In genomic region chr5:41509399-41510175, GRCh38 we compare ENCODE assay signal across 10 cellular contexts. TPM values are rescaled to one million over a fixed set of nuclear protein-coding genes. Genes with fewer than 3 reads are reported as not detected.
A peak's percentile ranks its signal among the peaks of the same experiment; 100 is the strongest.
DNase-seq lines count a peak whose midpoint lies in the region; ATAC-seq and TF ChIP-seq lines count a peak whose summit lies in the region.
"Had no signal": no experiment of that assay in that cellular context is flagged by ENCODE, and none has a peak within 500 bp of the region (broad histone marks: within the 10 kb centered on the region; RNA-seq: fewer than 3 reads in every experiment).

No MANE protein-coding gene starts in this region.

- H3K9me2 ChIP-seq in PC-3 (replicated peaks; ENCODE audit: low read length), result no peaks in the 10 kb centered on the region
- no peaks in the 10 kb centered on the region for H3K9me2 ChIP-seq in Karpas-422 (replicated peaks; ENCODE audit: insufficient read depth, low read length)

- H3K27me3 ChIP-seq in PC-3 (ENCODE audit: low read length) (no peaks in the 10 kb centered on the region), lung (ENCODE audit: control insufficient read depth, insufficient read depth) (no peaks in the 10 kb centered on the region), suprapubic skin (peaks cover 29% of the 10 kb centered on the region), Karpas-422 (ENCODE audit: low read length) (no peaks in the 10 kb centered on the region)

- BruUV-seq in PC-3 (replicated peaks; lab: Mats Ljungman, UMichigan), result no TSS peak

- TF ChIP-seq EP300 in suprapubic skin (IDR thresholded peaks at IDR 0.05), result no peak

- peak overlapping the region; percentile 88 for H3K4me3 Mint-ChIP-seq in endothelial cell (ENCODE audit: unreplicated experiment)
- H3K4me3 Mint-ChIP-seq: activated CD4-positive, alpha-beta T cell treated with anti-CD3 and anti-CD28 coated beads, Interleukin-2, amount 10 ng/mL, durations not matched to agents 24 days and 14 days; activated naive CD8-positive, alpha-beta T cell treated with anti-CD3 and anti-CD28 coated beads, Interleukin-2, amount 10 ng/mL, durations not matched to agents 7 days and 5 days had no signal

- peak overlapping the region; percentile 93 for H2AFZ ChIP-seq in PC-3 (ENCODE audit: low read length)
- no peak overlapping the region for H2AFZ ChIP-seq in Karpas-422 (ENCODE audit: low read length)

- H3K36me3 ChIP-seq in PC-3 (ENCODE audit: low read depth, low read length), result no peaks in the 10 kb centered on the region
- H3K36me3 ChIP-seq in lung (ENCODE audit: control insufficient read depth in 2 of 2, insufficient read depth in 2 of 2, low read length in 2 of 2), result no peaks in the 10 kb centered on the region
- H3K36me3 ChIP-seq in suprapubic skin, result no peaks in the 10 kb centered on the region
- H3K36me3 ChIP-seq in Karpas-422 (ENCODE audit: insufficient read depth, low read length), result no peaks in the 10 kb centered on the region

- no peaks in the 10 kb centered on the region for H4K20me1 ChIP-seq in PC-3 (ENCODE audit: low read length)
- H4K20me1 ChIP-seq in Karpas-422 (ENCODE audit: insufficient read depth, low read depth, low read length), result no peaks in the 10 kb centered on the region

- DNase-seq in PC-3 (no peak), endothelial cell (ENCODE audit: low spot score) (no peak), lung (ENCODE audit: low spot score) (no peak), suprapubic skin (ENCODE audit: low spot score in 2 of 2) (no peak), NCI-H1092 (lab: John Stamatoyannopoulos, UW) (no peak), Karpas-422 (no peak)
- DNase-seq: activated CD4-positive, alpha-beta T cell treated with anti-CD3 and anti-CD28 coated beads, Interleukin-2, amount 10 ng/mL, durations not matched to agents 24 days and 14 days had no signal

- peaks cover 6% of the 10 kb centered on the region for H3K4me1 Mint-ChIP-seq in endothelial cell (ENCODE audit: unreplicated experiment)
- H3K4me1 Mint-ChIP-seq: activated CD4-positive, alpha-beta T cell treated with anti-CD3 and anti-CD28 coated beads, Interleukin-2, amount 10 ng/mL, durations not matched to agents 24 days and 14 days; activated naive CD8-positive, alpha-beta T cell treated with anti-CD3 and anti-CD28 coated beads, Interleukin-2, amount 10 ng/mL, durations not matched to agents 7 days and 5 days had no signal

- no peak for ATAC-seq in PC-3
- no peak for ATAC-seq in lung (ENCODE audit: insufficient read depth, low FRiP score)
- no peak for ATAC-seq in HG02763 (IDR thresholded peaks at IDR 0.05; ENCODE audit: unreplicated experiment)
- ATAC-seq in HG02588 (IDR thresholded peaks at IDR 0.05; ENCODE audit: unreplicated experiment), result no peak

- H3K27me3 Mint-ChIP-seq in endothelial cell (ENCODE audit: unreplicated experiment), result peaks cover 11% of the 10 kb centered on the region

- peak overlapping the region; percentile 91 for H3K4me2 ChIP-seq in PC-3 (ENCODE audit: low read length)
- no peak overlapping the region for H3K4me2 ChIP-seq in Karpas-422 (ENCODE audit: low read depth, low read length, poor library complexity, severe bottlenecking)

- H3K9me3 Mint-ChIP-seq in endothelial cell (ENCODE audit: unreplicated experiment), result no peaks in the 10 kb centered on the region
- H3K9me3 Mint-ChIP-seq: activated CD4-positive, alpha-beta T cell treated with anti-CD3 and anti-CD28 coated beads, Interleukin-2, amount 10 ng/mL, durations not matched to agents 24 days and 14 days; activated naive CD8-positive, alpha-beta T cell treated with anti-CD3 and anti-CD28 coated beads, Interleukin-2, amount 10 ng/mL, durations not matched to agents 7 days and 5 days had no signal

- POLR2A ChIA-PET in PC-3 (lab: Charles Lee; ENCODE audit: unreplicated experiment), result interaction anchor here (0.6 kb wide), 1 partner anchor 1131 kb away, joined by 3 read pairs; no protein-coding TSS in a partner anchor

- 20 to 23% methylated on average over 35 of the region's 35 CpGs for WGBS in lung, 2 donors
- WGBS in suprapubic skin, result 44% methylated on average over 29 of the region's 35 CpGs

- H3K79me2 ChIP-seq in PC-3 (ENCODE audit: low read length) (peaks cover 29% of the 10 kb centered on the region), Karpas-422 (ENCODE audit: low read length) (no peaks in the 10 kb centered on the region)

- H3K4me3 ChIP-seq in PC-3 (ENCODE audit: low read length) (peak overlapping the region; percentile 76), lung (peak overlapping the region; percentile 62), suprapubic skin (peak overlapping the region; percentile 37), Karpas-422 (ENCODE audit: low read length) (no peak overlapping the region)

- no peaks in the 10 kb centered on the region for H3F3A ChIP-seq in PC-3 (ENCODE audit: low read length, unreplicated experiment)

- intact Hi-C loops in PC-3 (cut with micrococcal nuclease), result loop anchor here (2.0 to 10.0 kb wide), 2 partner anchors 55 to 91 kb away; no protein-coding TSS in a partner anchor

- H3K27ac ChIP-seq in PC-3 (ENCODE audit: low read length) (peak overlapping the region; percentile 77; the same call in 1 of the 2 replicates), lung (ENCODE audit: low read depth in 1 of 2, low read length in 1 of 2) (peak overlapping the region in 1 of 2 donors; percentile 58), suprapubic skin (no peak overlapping the region), Karpas-422 (ENCODE audit: low read length) (no peak overlapping the region)

- no peak for TF ChIP-seq POLR2A in suprapubic skin (IDR thresholded peaks at IDR 0.05)

- H3K9me3 ChIP-seq in PC-3 (ENCODE audit: low read length) (no peaks in the 10 kb centered on the region), lung (ENCODE audit: control insufficient read depth in 2 of 2, insufficient read depth in 1 of 2, low read length in 1 of 2) (peaks cover 0 to 2% of the 10 kb centered on the region in 2 donors), suprapubic skin (no peaks in the 10 kb centered on the region), Karpas-422 (ENCODE audit: low read length) (no peaks in the 10 kb centered on the region)

- TF ChIP-seq CTCF in PC-3 (conservative IDR thresholded peaks at IDR 0.05; ENCODE audit: low read depth, low read length) (no peak), endothelial cell (IDR thresholded peaks at IDR 0.05; ENCODE audit: unreplicated experiment) (no peak), lung (IDR thresholded peaks at IDR 0.05; ENCODE audit: control extremely low read depth, extremely low read depth) (no peak), suprapubic skin (IDR thresholded peaks at IDR 0.05) (no peak)

- H3K9ac ChIP-seq in PC-3 (ENCODE audit: low read length) (peak overlapping the region; percentile 26), Karpas-422 (ENCODE audit: low read length) (no peak overlapping the region)

- H3K27ac Mint-ChIP-seq in endothelial cell (ENCODE audit: unreplicated experiment), result no peak overlapping the region
- H3K27ac Mint-ChIP-seq: activated CD4-positive, alpha-beta T cell treated with anti-CD3 and anti-CD28 coated beads, Interleukin-2, amount 10 ng/mL, durations not matched to agents 24 days and 14 days; activated naive CD8-positive, alpha-beta T cell treated with anti-CD3 and anti-CD28 coated beads, Interleukin-2, amount 10 ng/mL, durations not matched to agents 7 days and 5 days had no signal

- peaks cover 4% of the 10 kb centered on the region for H3K36me3 Mint-ChIP-seq in endothelial cell (ENCODE audit: low read depth, unreplicated experiment)
- H3K36me3 Mint-ChIP-seq: activated naive CD8-positive, alpha-beta T cell treated with anti-CD3 and anti-CD28 coated beads, Interleukin-2, amount 10 ng/mL, durations not matched to agents 7 days and 5 days had no signal

- peaks cover 49% of the 10 kb centered on the region for H3K4me1 ChIP-seq in PC-3 (ENCODE audit: insufficient read depth, low read length)
- H3K4me1 ChIP-seq in lung (ENCODE audit: control insufficient read depth in 2 of 2, insufficient read depth in 2 of 2, low read length in 2 of 2), result peaks cover 0 to 6% of the 10 kb centered on the region in 2 donors
- H3K4me1 ChIP-seq in suprapubic skin, result peaks cover 12% of the 10 kb centered on the region
- no peaks in the 10 kb centered on the region for H3K4me1 ChIP-seq in Karpas-422 (ENCODE audit: low read length)

- CTCF ChIA-PET in PC-3 (lab: Charles Lee), result interaction anchor here (0.6 kb wide), 1 partner anchor 182 kb away, joined by 3 read pairs; no protein-coding TSS in a partner anchor

RNA-seq across cellular contexts. Expression of gene PLCXD3, which starts 0.8 kb away (rescaled TPM):
- total RNA-seq in PC-3 (2014; rRNA removed), result 5.0 TPM in 2 replicates
- total RNA-seq in endothelial cell (ENCODE audit: unreplicated experiment), result 0.26 TPM
- total RNA-seq in lung, result 1 to 10 TPM in 1 of 2 donors, under 1 TPM in 1; 0.43 to 2.1 TPM
- under 1 TPM; 0.38 to 0.65 TPM for polyA plus RNA-seq in lung
- 1 to 10 TPM in 2 of 4 donors, under 1 TPM in 2; 0.15 to 1.6 (median 0.61) TPM for total RNA-seq in suprapubic skin
- total RNA-seq in Karpas-422 (2014; rRNA removed; shearing (Covaris generic); ENCODE audit: low replicate concordance), result not detected in 2 replicates
- total RNA-seq: activated CD4-positive, alpha-beta T cell treated with anti-CD3 and anti-CD28 coated beads, Interleukin-2, amount 10 ng/mL, durations not matched to agents 24 days and 14 days; activated naive CD8-positive, alpha-beta T cell treated with anti-CD3 and anti-CD28 coated beads, Interleukin-2, amount 10 ng/mL, durations not matched to agents 7 days and 5 days had no signal
